ENCODE assay signal across 1 cellular context in the genomic region with DNA sequence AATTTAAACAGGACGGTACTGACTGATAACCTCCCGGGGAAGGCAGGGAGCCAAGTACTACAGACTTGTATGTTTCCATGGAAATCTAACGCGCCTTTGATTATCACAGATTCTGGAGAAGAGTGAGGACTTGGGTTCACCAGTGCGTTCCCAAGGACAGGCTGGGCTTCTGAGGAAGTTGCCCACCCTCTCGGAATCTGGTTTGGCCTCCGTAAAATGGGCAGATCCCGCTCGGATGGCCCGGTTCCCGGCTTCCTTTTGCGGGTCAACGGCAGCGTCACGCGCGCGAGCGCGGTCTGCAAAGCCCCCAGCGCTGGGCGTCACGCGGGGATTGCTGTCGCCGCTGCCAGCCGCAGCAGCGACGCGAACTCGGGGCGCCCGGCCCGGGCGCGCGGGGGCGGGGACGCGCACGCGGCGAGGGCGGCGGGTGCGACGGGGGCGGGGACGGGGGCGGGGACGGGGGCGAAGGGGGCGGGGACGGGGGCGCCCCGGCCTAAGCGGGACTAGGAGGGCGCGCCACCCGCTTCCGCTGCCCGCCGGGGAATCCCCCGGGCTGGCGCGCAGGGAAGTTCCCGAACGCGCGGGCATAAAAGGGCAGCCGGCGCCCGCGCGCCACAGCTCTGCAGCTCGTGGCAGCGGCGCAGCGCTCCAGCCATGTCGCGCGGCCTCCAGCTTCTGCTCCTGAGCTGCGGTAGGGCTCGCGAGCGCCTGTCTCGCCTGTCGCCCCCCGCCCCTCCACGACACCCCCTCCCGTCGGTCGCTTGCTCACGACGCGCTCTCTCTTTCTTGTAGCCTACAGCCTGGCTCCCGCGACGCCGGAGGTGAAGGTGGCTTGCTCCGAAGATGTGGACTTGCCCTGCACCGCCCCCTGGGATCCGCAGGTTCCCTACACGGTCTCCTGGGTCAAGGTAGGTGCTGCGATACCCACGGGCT.
TF ChIP-seq lines count a peak whose summit lies in the region.

A gene with protein sequence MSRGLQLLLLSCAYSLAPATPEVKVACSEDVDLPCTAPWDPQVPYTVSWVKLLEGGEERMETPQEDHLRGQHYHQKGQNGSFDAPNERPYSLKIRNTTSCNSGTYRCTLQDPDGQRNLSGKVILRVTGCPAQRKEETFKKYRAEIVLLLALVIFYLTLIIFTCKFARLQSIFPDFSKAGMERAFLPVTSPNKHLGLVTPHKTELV (plus strand): TSS at position 615 of the 933 bp plus-strand sequence. CDS start 40 bp downstream, at position 655.

TF ChIP-seq in K562, 482 proteins besides CTCF, POLR2A, EP300 and RAD21 (continues in another document):
- TF ChIP-seq ERF (CRISPR knock-in tag; IDR thresholded peaks at IDR 0.05) (no peak), GABPB1 (CRISPR knock-in tag; IDR thresholded peaks at IDR 0.05) (peak; percentile 20; the same call in 1 of the 2 replicates), PRDM10 (IDR thresholded peaks at IDR 0.05; ENCODE audit: partially characterized antibody) (no peak), SIN3A (IDR thresholded peaks at IDR 0.05; ENCODE audit: borderline replicate concordance in 2 of 2, control insufficient read depth in 1 of 2, low read depth in 2 of 2, low read length in 2 of 2) (peak in 1 of 2 experiments; percentile 35; a peak in 2 of 4 replicates), RHOXF2B (CRISPR knock-in tag; conservative IDR thresholded peaks at IDR 0.05) (no peak), LEF1 (IDR thresholded peaks at IDR 0.05) (no peak), L3MBTL2 (IDR thresholded peaks at IDR 0.05) (0 out of 2 replicates have a peak, but pooled peaks have one; percentile 38), OTX1 (CRISPR knock-in tag; IDR thresholded peaks at IDR 0.05) (no peak), ZNF764 (CRISPR knock-in tag; IDR thresholded peaks at IDR 0.05; ENCODE audit: low read depth) (no peak), TRIM25 (IDR thresholded peaks at IDR 0.05; ENCODE audit: borderline replicate concordance) (no peak), MBD1 (CRISPR knock-in tag; IDR thresholded peaks at IDR 0.05) (no peak), ZNF12 (CRISPR knock-in tag; IDR thresholded peaks at IDR 0.05) (no peak), NCOA6 (IDR thresholded peaks at IDR 0.05) (no peak), ZNF274 (IDR thresholded peaks at IDR 0.05; ENCODE audit: borderline replicate concordance, low read depth, low read length) (no peak), ZNF766 (CRISPR knock-in tag; conservative IDR thresholded peaks at IDR 0.05) (0 out of 2 replicates have a peak, but pooled peaks have one; percentile 47), TCF7 (IDR thresholded peaks at IDR 0.05; ENCODE audit: borderline replicate concordance) (0 out of 2 replicates have a peak, but pooled peaks have one; percentile 4), MECOM (CRISPR knock-in tag; IDR thresholded peaks at IDR 0.05) (0 out of 2 replicates have a peak, but pooled peaks have one; percentile 43), ZNF76 (CRISPR knock-in tag; IDR thresholded peaks at IDR 0.05; ENCODE audit: borderline replicate concordance) (no peak), HIVEP1 (CRISPR knock-in tag; IDR thresholded peaks at IDR 0.05) (peak; percentile 85), CBX1 (IDR thresholded peaks at IDR 0.05; ENCODE audit: low read depth) (peak; percentile 72; the same call in 1 of the 2 replicates), C11orf30 (IDR thresholded peaks at IDR 0.05; ENCODE audit: low read depth) (no peak), ZFX (CRISPR knock-in tag; IDR thresholded peaks at IDR 0.05) (peak; percentile 55), BMI1 (IDR thresholded peaks at IDR 0.05; ENCODE audit: low read length) (no peak), ZNF785 (CRISPR knock-in tag; IDR thresholded peaks at IDR 0.05) (no peak), RCOR1 (IDR thresholded peaks at IDR 0.05; ENCODE audit: borderline replicate concordance in 1 of 2, low read depth in 2 of 2, low read length in 2 of 2) (peak in 1 of 2 experiments; percentile 75; a peak in 2 of 4 replicates), RBFOX2 (IDR thresholded peaks at IDR 0.05; ENCODE audit: low read depth, low read length) (peak; percentile 57; the same call in 1 of the 2 replicates), ZNF224 (CRISPR knock-in tag; IDR thresholded peaks at IDR 0.05) (no peak), ZNF583 (CRISPR knock-in tag; IDR thresholded peaks at IDR 0.05) (no peak), NR2C2 (CRISPR knock-in tag; IDR thresholded peaks at IDR 0.05) (no peak), NR2C2 (tag; IDR thresholded peaks at IDR 0.05) (0 out of 2 replicates have a peak, but pooled peaks have one; percentile 25), MAZ (CRISPR knock-in tag; conservative IDR thresholded peaks at IDR 0.05 in 1 of 2, IDR thresholded peaks at IDR 0.05 in 1 of 2) (peak; percentile 49 to 52), ZBTB7A (IDR thresholded peaks at IDR 0.05; ENCODE audit: borderline replicate concordance, control insufficient read depth, low read depth, low read length) (peak; percentile 32), MYNN (IDR thresholded peaks at IDR 0.05) (no peak), MYNN (CRISPR knock-in tag; IDR thresholded peaks at IDR 0.05) (no peak), KDM1A (IDR thresholded peaks at IDR 0.05) (peak; percentile 5 to 73; a peak in 3 of 4 replicates), SMAD4 (CRISPR knock-in tag; conservative IDR thresholded peaks at IDR 0.05) (peak; percentile 57), ZNF830 (CRISPR knock-in tag; IDR thresholded peaks at IDR 0.05) (no peak), NFRKB (IDR thresholded peaks at IDR 0.05; ENCODE audit: low read depth) (no peak), TGIF2 (CRISPR knock-in tag; IDR thresholded peaks at IDR 0.05) (no peak), RFX1 (IDR thresholded peaks at IDR 0.05) (peak; percentile 41; the same call in 1 of the 2 replicates), CHD1 (IDR thresholded peaks at IDR 0.05; ENCODE audit: low read length) (peak; percentile 37), RAD51 (IDR thresholded peaks at IDR 0.05; ENCODE audit: borderline replicate concordance, low read depth) (no peak), HMGN3 (IDR thresholded peaks at IDR 0.05; ENCODE audit: borderline replicate concordance, extremely low read depth, insufficient read length, low read depth, low read length) (peak; percentile 27)
- TF ChIP-seq, protein P1, sequence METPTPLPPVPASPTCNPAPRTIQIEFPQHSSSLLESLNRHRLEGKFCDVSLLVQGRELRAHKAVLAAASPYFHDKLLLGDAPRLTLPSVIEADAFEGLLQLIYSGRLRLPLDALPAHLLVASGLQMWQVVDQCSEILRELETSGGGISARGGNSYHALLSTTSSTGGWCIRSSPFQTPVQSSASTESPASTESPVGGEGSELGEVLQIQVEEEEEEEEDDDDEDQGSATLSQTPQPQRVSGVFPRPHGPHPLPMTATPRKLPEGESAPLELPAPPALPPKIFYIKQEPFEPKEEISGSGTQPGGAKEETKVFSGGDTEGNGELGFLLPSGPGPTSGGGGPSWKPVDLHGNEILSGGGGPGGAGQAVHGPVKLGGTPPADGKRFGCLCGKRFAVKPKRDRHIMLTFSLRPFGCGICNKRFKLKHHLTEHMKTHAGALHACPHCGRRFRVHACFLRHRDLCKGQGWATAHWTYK (CRISPR knock-in tag; IDR thresholded peaks at IDR 0.05), result no peak
- TF ChIP-seq, protein P2, sequence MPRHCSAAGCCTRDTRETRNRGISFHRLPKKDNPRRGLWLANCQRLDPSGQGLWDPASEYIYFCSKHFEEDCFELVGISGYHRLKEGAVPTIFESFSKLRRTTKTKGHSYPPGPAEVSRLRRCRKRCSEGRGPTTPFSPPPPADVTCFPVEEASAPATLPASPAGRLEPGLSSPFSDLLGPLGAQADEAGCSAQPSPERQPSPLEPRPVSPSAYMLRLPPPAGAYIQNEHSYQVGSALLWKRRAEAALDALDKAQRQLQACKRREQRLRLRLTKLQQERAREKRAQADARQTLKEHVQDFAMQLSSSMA (CRISPR knock-in tag; IDR thresholded peaks at IDR 0.05), result 0 out of 2 replicates have a peak, but pooled peaks have one; percentile 40
- TF ChIP-seq, protein P3, sequence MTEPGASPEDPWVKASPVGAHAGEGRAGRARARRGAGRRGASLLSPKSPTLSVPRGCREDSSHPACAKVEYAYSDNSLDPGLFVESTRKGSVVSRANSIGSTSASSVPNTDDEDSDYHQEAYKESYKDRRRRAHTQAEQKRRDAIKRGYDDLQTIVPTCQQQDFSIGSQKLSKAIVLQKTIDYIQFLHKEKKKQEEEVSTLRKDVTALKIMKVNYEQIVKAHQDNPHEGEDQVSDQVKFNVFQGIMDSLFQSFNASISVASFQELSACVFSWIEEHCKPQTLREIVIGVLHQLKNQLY (CRISPR knock-in tag; conservative IDR thresholded peaks at IDR 0.05), result no peak
- TF ChIP-seq, protein P4, sequence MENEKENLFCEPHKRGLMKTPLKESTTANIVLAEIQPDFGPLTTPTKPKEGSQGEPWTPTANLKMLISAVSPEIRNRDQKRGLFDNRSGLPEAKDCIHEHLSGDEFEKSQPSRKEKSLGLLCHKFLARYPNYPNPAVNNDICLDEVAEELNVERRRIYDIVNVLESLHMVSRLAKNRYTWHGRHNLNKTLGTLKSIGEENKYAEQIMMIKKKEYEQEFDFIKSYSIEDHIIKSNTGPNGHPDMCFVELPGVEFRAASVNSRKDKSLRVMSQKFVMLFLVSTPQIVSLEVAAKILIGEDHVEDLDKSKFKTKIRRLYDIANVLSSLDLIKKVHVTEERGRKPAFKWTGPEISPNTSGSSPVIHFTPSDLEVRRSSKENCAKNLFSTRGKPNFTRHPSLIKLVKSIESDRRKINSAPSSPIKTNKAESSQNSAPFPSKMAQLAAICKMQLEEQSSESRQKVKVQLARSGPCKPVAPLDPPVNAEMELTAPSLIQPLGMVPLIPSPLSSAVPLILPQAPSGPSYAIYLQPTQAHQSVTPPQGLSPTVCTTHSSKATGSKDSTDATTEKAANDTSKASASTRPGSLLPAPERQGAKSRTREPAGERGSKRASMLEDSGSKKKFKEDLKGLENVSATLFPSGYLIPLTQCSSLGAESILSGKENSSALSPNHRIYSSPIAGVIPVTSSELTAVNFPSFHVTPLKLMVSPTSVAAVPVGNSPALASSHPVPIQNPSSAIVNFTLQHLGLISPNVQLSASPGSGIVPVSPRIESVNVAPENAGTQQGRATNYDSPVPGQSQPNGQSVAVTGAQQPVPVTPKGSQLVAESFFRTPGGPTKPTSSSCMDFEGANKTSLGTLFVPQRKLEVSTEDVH (IDR thresholded peaks at IDR 0.05; ENCODE audit: low read depth, partially characterized antibody), result no peak
